ENCODE assay signal across 16 cellular contexts in the genomic region with DNA sequence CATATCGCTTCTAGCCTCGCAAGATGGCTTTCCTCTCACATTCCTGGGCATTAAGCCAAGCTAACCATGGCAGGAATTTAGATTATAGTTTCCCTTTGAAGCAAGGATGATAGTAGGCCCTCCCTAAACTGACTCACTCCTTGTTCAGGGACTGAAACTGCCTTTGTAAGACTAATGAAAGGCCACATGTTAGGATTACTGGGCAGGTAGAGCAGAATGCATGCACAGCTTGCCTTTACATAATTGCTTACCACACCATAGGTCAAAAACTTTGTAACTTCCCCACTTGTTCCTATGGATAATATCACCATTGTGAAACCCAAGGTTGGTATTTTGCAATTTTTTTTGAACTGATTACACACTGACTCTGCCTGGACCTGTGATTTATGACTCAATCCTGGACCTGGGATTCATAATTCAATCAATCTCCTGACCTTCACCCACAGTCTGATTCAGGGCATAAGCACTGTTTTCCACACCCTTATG. TPM values are rescaled to one million over a fixed set of nuclear protein-coding genes. Genes with fewer than 3 reads are reported as not detected.
DNase-seq lines count a peak whose midpoint lies in the region; ATAC-seq and TF ChIP-seq lines count a peak whose summit lies in the region.
"Had no signal": no experiment of that assay in that cellular context is flagged by ENCODE, and none has a peak within 500 bp of the region (broad histone marks: within the 10 kb centered on the region; RNA-seq: fewer than 3 reads in every experiment).

No MANE protein-coding gene starts in this region.

- H3K79me1 ChIP-seq in mesenchymal stem cell (replicated peaks; ENCODE audit: low read length, poor library complexity, severe bottlenecking), result no peaks in the 10 kb centered on the region

- TF ChIP-seq CTCF in HCT116 (IDR thresholded peaks at IDR 0.05 in 2 of 3, conservative IDR thresholded peaks at IDR 0.05 in 1 of 3; ENCODE audit: borderline replicate concordance in 1 of 3, insufficient read depth in 1 of 3, low read depth in 2 of 3, low read length in 2 of 3) (no peak), GM13976 (IDR thresholded peaks at IDR 0.05; ENCODE audit: borderline replicate concordance, control extremely low read depth, extremely low read depth, insufficient read depth, missing control alignments) (no peak)

- DNase-seq in HCT116 (ENCODE audit: low read depth, low spot score) (no peak), NCI-H2227 treated with DMSO at 0.1 percent for 48 hours (lab: John Stamatoyannopoulos, UW) (peak; percentile 72), amniotic epithelial cell (ENCODE audit: low read depth) (peak; percentile 71), mesenchymal stem cell (peak; percentile 62), GM13976 (ENCODE audit: low spot score) (no peak), GOT3 (lab: John Stamatoyannopoulos, UW) (no peak), NCI-H2029 treated with DMSO at 0.1 percent for 48 hours (lab: John Stamatoyannopoulos, UW) (no peak)
- DNase-seq in activated CD4-positive, alpha-beta memory T cell treated with anti-CD3 and anti-CD28 coated beads for 36 hours, result no peak
- DNase-seq: activated T-cell treated with anti-CD3 and anti-CD28 coated beads, Interleukin-2, amount 50 U/mL, for 4 hours; CD4-positive, alpha-beta memory T cell; naive thymus-derived CD8-positive, alpha-beta T cell; NK-92 treated with Interleukin-12 subunit alpha and Interleukin-12 subunit beta, amount 100 ng/mL, for 24 hours; WERI-Rb-1 had no signal

- H3K9me3 ChIP-seq in HCT116 (ENCODE audit: control insufficient read depth in 1 of 2, insufficient read depth in 1 of 2, low read depth in 1 of 2, low read length in 2 of 2) (peaks cover 6 to 9% of the 10 kb centered on the region in 2 experiments; a peak in 2 of 4 replicates), mesenchymal stem cell (ENCODE audit: control insufficient read depth, low read length) (peaks cover 7% of the 10 kb centered on the region)

- H4K91ac ChIP-seq in mesenchymal stem cell (ENCODE audit: low read length), result no peak overlapping the region

- no peak overlapping the region for H3K4me3 Mint-ChIP-seq in activated CD4-positive, alpha-beta memory T cell treated with anti-CD3 and anti-CD28 coated beads for 36 hours
- H3K4me3 Mint-ChIP-seq: activated T-cell treated with anti-CD3 and anti-CD28 coated beads, Interleukin-2, amount 50 U/mL, for 4 hours; CD4-positive, alpha-beta memory T cell; naive thymus-derived CD8-positive, alpha-beta T cell had no signal

- WGBS in mesenchymal stem cell, result 72% methylated on average over 2 of the region's 2 CpGs

- H3K4ac ChIP-seq in mesenchymal stem cell (ENCODE audit: low read depth in 1 of 2, low read length in 2 of 2), result no peak overlapping the region

- peaks cover 23% of the 10 kb centered on the region for H3K9me3 Mint-ChIP-seq in activated CD4-positive, alpha-beta memory T cell treated with anti-CD3 and anti-CD28 coated beads for 36 hours

- no peak overlapping the region for H4K8ac ChIP-seq in mesenchymal stem cell (ENCODE audit: low read length)

- H3K27ac Mint-ChIP-seq in activated CD4-positive, alpha-beta memory T cell treated with anti-CD3 and anti-CD28 coated beads for 36 hours, result no peak overlapping the region
- H3K27ac Mint-ChIP-seq: CD4-positive, alpha-beta memory T cell; naive thymus-derived CD8-positive, alpha-beta T cell had no signal

- H2BK5ac ChIP-seq in mesenchymal stem cell (ENCODE audit: low read depth, low read length, poor library complexity, severe bottlenecking), result no peak overlapping the region

- H3K23ac ChIP-seq in mesenchymal stem cell (ENCODE audit: low read length in 2 of 2), result no peak overlapping the region

- H3K27ac ChIP-seq in HCT116 (ENCODE audit: low read depth, low read length) (no peak overlapping the region), mesenchymal stem cell (ENCODE audit: low read length, poor library complexity, severe bottlenecking) (no peak overlapping the region)
- H3K27ac ChIP-seq: skin epidermis, WERI-Rb-1 had no signal

- no peak overlapping the region for H2BK12ac ChIP-seq in mesenchymal stem cell (ENCODE audit: low read length in 2 of 2)

- CTCF ChIA-PET in HCT116 (lab: Charles Lee), result no interaction called here
- CTCF ChIA-PET in activated CD4-positive, alpha-beta memory T cell treated with anti-CD3 and anti-CD28 coated beads for 36 hours (lab: Charles Lee), result no interaction called here

- H3K79me2 ChIP-seq in HCT116 (ENCODE audit: insufficient read depth, low read length), result no peaks in the 10 kb centered on the region

- H3K4me2 ChIP-seq in HCT116 (ENCODE audit: low read length) (no peak overlapping the region), mesenchymal stem cell (ENCODE audit: low read length, poor library complexity, severe bottlenecking) (no peak overlapping the region)

- intact Hi-C loops in HCT116 (cut with micrococcal nuclease), result no loop called here
- intact Hi-C loops in activated CD4-positive, alpha-beta memory T cell treated with anti-CD3 and anti-CD28 coated beads for 36 hours (cut with micrococcal nuclease), result no loop called here

- in situ Hi-C loops in GM13976 (cut with MboI; ENCODE audit: low sequenced_read_pairs, unreplicated experiment), result no loop called here

- H3K9ac ChIP-seq in HCT116 (ENCODE audit: low read length) (no peak overlapping the region), mesenchymal stem cell (ENCODE audit: low read length) (no peak overlapping the region)

- H3K4me1 ChIP-seq in HCT116 (ENCODE audit: control insufficient read depth in 1 of 2, insufficient read depth in 2 of 2, low read length in 2 of 2) (no peaks in the 10 kb centered on the region), mesenchymal stem cell (ENCODE audit: control insufficient read depth, insufficient read depth, low read depth, low read length) (no peaks in the 10 kb centered on the region)

- RAD21 ChIA-PET in HCT116 (lab: Charles Lee; ENCODE audit: low non-redundant PET in 1 of 2, low total read pairs in 2 of 2, uncharacterized antibody in 2 of 2, unreplicated experiment in 2 of 2), result no interaction called here

- no peak for TF ChIP-seq RAD21 in HCT116 (IDR thresholded peaks at IDR 0.05; ENCODE audit: low read depth)

- BruUV-seq in HCT116 (replicated peaks; lab: Mats Ljungman, UMichigan), result no TSS peak

- no peaks in the 10 kb centered on the region for H3K27me3 Mint-ChIP-seq in activated CD4-positive, alpha-beta memory T cell treated with anti-CD3 and anti-CD28 coated beads for 36 hours
- H3K27me3 Mint-ChIP-seq: CD4-positive, alpha-beta memory T cell; naive thymus-derived CD8-positive, alpha-beta T cell had no signal

- H2AFZ ChIP-seq in HCT116 (ENCODE audit: low read depth, low read length, poor library complexity, severe bottlenecking) (no peak overlapping the region), mesenchymal stem cell (ENCODE audit: low read depth, low read length) (no peak overlapping the region)

- POLR2A ChIA-PET in HCT116 (lab: Charles Lee), result no interaction called here
- POLR2A ChIA-PET in activated CD4-positive, alpha-beta memory T cell treated with anti-CD3 and anti-CD28 coated beads for 36 hours (lab: Charles Lee), result no interaction called here

- H3K27me3 ChIP-seq in HCT116 (ENCODE audit: insufficient read depth, low read length), result no peaks in the 10 kb centered on the region
- H3K27me3 ChIP-seq in mesenchymal stem cell (ENCODE audit: control insufficient read depth in 1 of 2, insufficient read depth in 1 of 2, low read length in 2 of 2), result no peaks in the 10 kb centered on the region

- H3K9me2 ChIP-seq in HCT116 (ENCODE audit: insufficient read depth), result no peaks in the 10 kb centered on the region

- ATAC-seq in HCT116, result no peak
- ATAC-seq: activated T-cell treated with anti-CD3 and anti-CD28 coated beads, Interleukin-2, amount 50 U/mL, for 4 hours; naive thymus-derived CD8-positive, alpha-beta T cell had no signal

- H2BK120ac ChIP-seq in mesenchymal stem cell (ENCODE audit: low read depth, low read length), result no peak overlapping the region

- TF ChIP-seq POLR2A in HCT116 (IDR thresholded peaks at IDR 0.05; ENCODE audit: borderline replicate concordance, extremely low read depth, insufficient read depth, insufficient read length), result no peak

- no peaks in the 10 kb centered on the region for H3K36me3 Mint-ChIP-seq in activated CD4-positive, alpha-beta memory T cell treated with anti-CD3 and anti-CD28 coated beads for 36 hours
- H3K36me3 Mint-ChIP-seq: CD4-positive, alpha-beta memory T cell had no signal

- H3K14ac ChIP-seq in mesenchymal stem cell (ENCODE audit: low read length in 2 of 2), result no peak overlapping the region

- H3K4me1 Mint-ChIP-seq in activated CD4-positive, alpha-beta memory T cell treated with anti-CD3 and anti-CD28 coated beads for 36 hours (ENCODE audit: low read depth), result no peaks in the 10 kb centered on the region
- H3K4me1 Mint-ChIP-seq: CD4-positive, alpha-beta memory T cell; naive thymus-derived CD8-positive, alpha-beta T cell had no signal

- no peaks in the 10 kb centered on the region; a peak in 1 of 4 replicates for H3K36me3 ChIP-seq in HCT116 (ENCODE audit: control insufficient read depth in 1 of 2, insufficient read depth in 2 of 2, low read length in 2 of 2)
- H3K36me3 ChIP-seq in mesenchymal stem cell (ENCODE audit: control insufficient read depth in 1 of 2, insufficient read depth in 2 of 2, low read depth in 1 of 2, low read length in 2 of 2), result no peaks in the 10 kb centered on the region
- H3K36me3 ChIP-seq: WERI-Rb-1 had no signal

- no peak overlapping the region for H3K4me3 ChIP-seq in HCT116 (replicated peaks in 1 of 2; ENCODE audit: low read depth in 1 of 2, low read length in 2 of 2)
- H3K4me3 ChIP-seq in mesenchymal stem cell (ENCODE audit: insufficient read depth in 1 of 2, low read depth in 1 of 2, low read length in 2 of 2), result no peak overlapping the region
- H3K4me3 ChIP-seq: skin epidermis had no signal

- H3K18ac ChIP-seq in mesenchymal stem cell (ENCODE audit: low read depth in 1 of 2, low read length in 2 of 2), result no peak overlapping the region

- no peak overlapping the region for H2BK15ac ChIP-seq in mesenchymal stem cell (ENCODE audit: low read depth, poor library complexity, severe bottlenecking)

- no peaks in the 10 kb centered on the region for H4K20me1 ChIP-seq in HCT116 (ENCODE audit: insufficient read depth)

- no peak overlapping the region for H2AK5ac ChIP-seq in mesenchymal stem cell (ENCODE audit: low read length, severe bottlenecking)

TF ChIP-seq in HCT116, 20 proteins besides CTCF, POLR2A, EP300 and RAD21:
- TF ChIP-seq ZNF274 (IDR thresholded peaks at IDR 0.05; ENCODE audit: low read depth, low read length) (no peak), TCF7L2 (IDR thresholded peaks at IDR 0.05; ENCODE audit: borderline replicate concordance, extremely low read depth, insufficient read depth, insufficient read length) (peak; percentile 94)

RNA-seq across cellular contexts. Expression of a gene that starts 41.0 kb away (rescaled TPM):
- not detected for total RNA-seq in HCT116 (2021; ENCODE audit: unreplicated experiment)
- polyA plus RNA-seq in HCT116 (2012), result not detected in 2 replicates
- not detected for polyA plus RNA-seq in mesenchymal stem cell (2013, experiment 1 of 2)
- not detected for polyA plus RNA-seq in mesenchymal stem cell (2013, experiment 2 of 2)
- total RNA-seq in activated CD4-positive, alpha-beta memory T cell treated with anti-CD3 and anti-CD28 coated beads for 36 hours, result not detected
- total RNA-seq: activated T-cell treated with anti-CD3 and anti-CD28 coated beads, Interleukin-2, amount 50 U/mL, for 4 hours; CD4-positive, alpha-beta memory T cell; endothelial cell of umbilical vein; H1; naive thymus-derived CD8-positive, alpha-beta T cell had no signal
- polyA plus RNA-seq: CD4-positive, alpha-beta memory T cell; endothelial cell of umbilical vein; H1; naive thymus-derived CD8-positive, alpha-beta T cell had no signal

Comparison
In these comparisons a context has a peak if more than half of its experiments do, and no peak if none do; other contexts are left out.
1. DNase-seq: peak in NCI-H2227 treated with DMSO at 0.1 percent for 48 hours (single experiment), amniotic epithelial cell (single experiment) and mesenchymal stem cell (single experiment); none in HCT116 (single experiment), GM13976 (single experiment), GOT3 (single experiment), activated CD4-positive, alpha-beta memory T cell treated with anti-CD3 and anti-CD28 coated beads for 36 hours (single experiment) and NCI-H2029 treated with DMSO at 0.1 percent for 48 hours (single experiment).